1 cellular context compared by ENCODE assay signal in genomic region chr1:151510614-151510956, GRCh38.
TF ChIP-seq lines count a peak whose summit lies in the region.

No MANE protein-coding gene starts in this region.

TF ChIP-seq in H1, 55 proteins besides CTCF, POLR2A, EP300 and RAD21 (continued from another document):
- TF ChIP-seq E2F6 (IDR thresholded peaks at IDR 0.05) = no peak
- TF ChIP-seq SP2 (IDR thresholded peaks at IDR 0.05; ENCODE audit: low read length) = no peak
